ENCODE assay signal across 26 cellular contexts in genomic region chr3:167958141-167958540, GRCh38.
"Had no signal": no experiment of that assay in that cellular context is flagged by ENCODE, and none has a peak within 500 bp of the region (broad histone marks: within the 10 kb centered on the region; RNA-seq: fewer than 3 reads in every experiment).

No MANE protein-coding gene starts in this region.

- H3K36me3 Mint-ChIP-seq: activated CD4-positive, alpha-beta memory T cell treated with anti-CD3 and anti-CD28 coated beads for 36 hours; activated naive CD8-positive, alpha-beta T cell; T-cell had no signal

- H3K4me3 ChIP-seq: breast epithelium, MG63 had no signal

- H3K4me3 Mint-ChIP-seq: activated CD4-positive, alpha-beta memory T cell treated with anti-CD3 and anti-CD28 coated beads for 36 hours; activated CD4-positive, alpha-beta T cell treated with anti-CD3 and anti-CD28 coated beads, Interleukin-2, amount 10 ng/mL, durations not matched to agents 7 days and 5 days; activated naive CD4-positive, alpha-beta T cell treated with anti-CD3 and anti-CD28 coated beads for 36 hours; activated naive CD8-positive, alpha-beta T cell; activated T-cell treated with anti-CD3 and anti-CD28 coated beads, Interleukin-2, amount 50 U/mL, for 4 hours; activated T-helper 17 cell treated with anti-CD3 and anti-CD28 coated beads, Interleukin-2, amount 50 U/mL, for 72 hours; central memory CD8-positive, alpha-beta T cell; T-cell had no signal

- H3K27ac Mint-ChIP-seq: activated CD4-positive, alpha-beta memory T cell treated with anti-CD3 and anti-CD28 coated beads for 36 hours; activated CD4-positive, alpha-beta T cell treated with anti-CD3 and anti-CD28 coated beads, Interleukin-2, amount 10 ng/mL, durations not matched to agents 7 days and 5 days; activated naive CD4-positive, alpha-beta T cell treated with anti-CD3 and anti-CD28 coated beads for 36 hours; activated naive CD8-positive, alpha-beta T cell; activated T-helper 17 cell treated with anti-CD3 and anti-CD28 coated beads, Interleukin-2, amount 50 U/mL, for 72 hours; T-cell had no signal

- FAIRE-seq: TTC549 had no signal

- H3K27me3 Mint-ChIP-seq: activated CD4-positive, alpha-beta memory T cell treated with anti-CD3 and anti-CD28 coated beads for 36 hours; activated CD4-positive, alpha-beta T cell treated with anti-CD3 and anti-CD28 coated beads, Interleukin-2, amount 10 ng/mL, durations not matched to agents 7 days and 5 days; central memory CD8-positive, alpha-beta T cell; T-cell had no signal

- DNase-seq: activated CD4-positive, alpha-beta memory T cell treated with anti-CD3 and anti-CD28 coated beads for 36 hours; activated CD4-positive, alpha-beta T cell treated with anti-CD3 and anti-CD28 coated beads, Interleukin-2, amount 10 ng/mL, durations not matched to agents 7 days and 5 days; activated CD4-positive, CD25-positive, alpha-beta regulatory T cell; activated CD8-positive, alpha-beta memory T cell treated with anti-CD3 and anti-CD28 coated beads for 24 hours; activated gamma-delta T cell; activated naive CD4-positive, alpha-beta T cell treated with anti-CD3 and anti-CD28 coated beads for 36 hours; activated T-cell treated with anti-CD3 and anti-CD28 coated beads, Interleukin-2, amount 50 U/mL, for 4 hours; anterior cingulate cortex; MG63; NCI-H1105 treated with DMSO at 0.1 percent for 48 hours; NCI-H146; NCI-H187 treated with DMSO at 0.1 percent for 48 hours; NCI-H2171; NCI-H226; NCI-H526; NCI-H82; SIG-M5; T-cell; T-helper 2 cell; T1000 had no signal

- H3K27ac ChIP-seq: breast epithelium, VCaP had no signal

- H3K9me3 ChIP-seq: breast epithelium, MG63 had no signal

- H3K36me3 ChIP-seq: breast epithelium, MG63 had no signal

- H3K4me1 ChIP-seq: breast epithelium had no signal

- H3K4me1 Mint-ChIP-seq: activated CD4-positive, alpha-beta T cell treated with anti-CD3 and anti-CD28 coated beads, Interleukin-2, amount 10 ng/mL, durations not matched to agents 7 days and 5 days; activated T-helper 17 cell treated with anti-CD3 and anti-CD28 coated beads, Interleukin-2, amount 50 U/mL, for 72 hours; central memory CD8-positive, alpha-beta T cell; T-cell had no signal

- ATAC-seq: activated T-cell treated with anti-CD3 and anti-CD28 coated beads, Interleukin-2, amount 50 U/mL, for 4 hours; activated T-helper 17 cell treated with anti-CD3 and anti-CD28 coated beads, Interleukin-2, amount 50 U/mL, for 72 hours; T-cell had no signal

- H3K9me3 Mint-ChIP-seq: activated CD4-positive, alpha-beta memory T cell treated with anti-CD3 and anti-CD28 coated beads for 36 hours; activated CD4-positive, alpha-beta T cell treated with anti-CD3 and anti-CD28 coated beads, Interleukin-2, amount 10 ng/mL, durations not matched to agents 7 days and 5 days; activated naive CD4-positive, alpha-beta T cell treated with anti-CD3 and anti-CD28 coated beads for 36 hours; activated T-cell treated with anti-CD3 and anti-CD28 coated beads, Interleukin-2, amount 50 U/mL, for 4 hours; activated T-helper 17 cell treated with anti-CD3 and anti-CD28 coated beads, Interleukin-2, amount 50 U/mL, for 72 hours; T-cell had no signal

- H3K27me3 ChIP-seq: breast epithelium, MG63 had no signal
